In the genomic region with DNA sequence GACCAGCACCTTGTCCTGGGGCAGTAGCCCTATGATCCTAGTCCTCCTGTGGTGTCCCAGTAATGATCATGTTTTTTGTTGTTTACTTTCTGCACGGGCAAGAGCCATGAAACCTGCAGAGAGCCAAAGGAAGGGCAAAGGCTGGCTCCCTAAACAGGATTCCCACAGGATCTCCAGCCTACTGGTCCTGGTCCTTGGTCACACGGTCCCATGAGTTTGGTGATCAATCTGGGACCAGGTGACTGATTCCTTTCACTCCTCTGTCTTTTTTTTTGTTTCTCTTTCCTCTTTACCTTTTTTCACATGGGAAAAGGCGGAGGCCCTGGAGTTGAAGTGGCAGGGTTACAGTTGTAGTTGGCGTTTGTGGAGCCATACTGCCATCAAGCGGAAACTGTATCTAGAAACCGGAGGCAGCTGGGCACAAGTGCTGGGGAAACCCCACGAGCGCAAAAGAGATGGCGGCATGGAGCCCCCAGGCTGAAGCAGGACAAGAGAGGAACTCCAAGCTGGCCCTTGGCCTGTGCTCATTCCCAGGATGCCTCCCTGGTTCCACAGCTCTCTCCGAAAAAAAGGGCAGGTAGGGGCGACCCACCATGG, we compare ENCODE assay signal across 8 cellular contexts. TPM values are rescaled to one million over a fixed set of nuclear protein-coding genes. Genes with fewer than 3 reads are reported as not detected.
DNase-seq lines count a peak whose midpoint lies in the region; TF ChIP-seq lines count a peak whose summit lies in the region.

No MANE protein-coding gene starts in this region.

- H3K27me3 ChIP-seq in kidney epithelial cell (ENCODE audit: control insufficient read depth, insufficient read depth, low read length) (peaks cover 5% of the 10 kb centered on the region), thyroid gland (no peaks in the 10 kb centered on the region)

- no peaks in the 10 kb centered on the region for H3K9me3 ChIP-seq in thyroid gland

- 73 to 80% methylated on average over 7 to 9 of the region's 11 CpGs for WGBS in thyroid gland, 2 donors

- peaks cover 8 to 16% of the 10 kb centered on the region in 2 donors for H3K4me1 ChIP-seq in thyroid gland

- H3K9me3 Mint-ChIP-seq in activated T-cell treated with anti-CD3 and anti-CD28 coated beads, Interleukin-2, amount 50 U/mL, for 24 hours, result no peaks in the 10 kb centered on the region

- intact Hi-C loops in thyroid gland (cut with DNase I), result no loop called here

- no peak for TF ChIP-seq CTCF in kidney epithelial cell (IDR thresholded peaks at IDR 0.05; ENCODE audit: insufficient read depth, low read length, poor library complexity, severe bottlenecking)
- TF ChIP-seq CTCF in thyroid gland (IDR thresholded peaks at IDR 0.05), result peak in 2 of 6 experiments; percentile 57 to 70

- H3K27me3 Mint-ChIP-seq in activated T-cell treated with anti-CD3 and anti-CD28 coated beads, Interleukin-2, amount 50 U/mL, for 24 hours, result no peaks in the 10 kb centered on the region

- H3K27ac ChIP-seq in thyroid gland, result peak overlapping the region in 2 of 3 donors; percentile 75 to 83

- no peak for TF ChIP-seq POLR2A in thyroid gland (IDR thresholded peaks at IDR 0.05)

- peak overlapping the region; percentile 86 for H3K4me3 Mint-ChIP-seq in activated T-cell treated with anti-CD3 and anti-CD28 coated beads, Interleukin-2, amount 50 U/mL, for 24 hours

- H3K4me3 ChIP-seq in kidney epithelial cell (ENCODE audit: low read depth, low read length) (peak overlapping the region; percentile 44), thyroid gland (replicated peaks in 1 of 3) (peak overlapping the region in 1 of 3 donors; percentile 42)

- H3K36me3 Mint-ChIP-seq in activated T-cell treated with anti-CD3 and anti-CD28 coated beads, Interleukin-2, amount 50 U/mL, for 24 hours (ENCODE audit: low read depth), result peaks cover 28% of the 10 kb centered on the region

- H3K4me1 Mint-ChIP-seq in activated T-cell treated with anti-CD3 and anti-CD28 coated beads, Interleukin-2, amount 50 U/mL, for 24 hours (ENCODE audit: low read depth), result peaks cover 61% of the 10 kb centered on the region

- peak overlapping the region; percentile 93 for H3K27ac Mint-ChIP-seq in activated T-cell treated with anti-CD3 and anti-CD28 coated beads, Interleukin-2, amount 50 U/mL, for 24 hours

- no peaks in the 10 kb centered on the region for H3K36me3 ChIP-seq in kidney epithelial cell (ENCODE audit: control insufficient read depth, insufficient read depth, low read length)
- H3K36me3 ChIP-seq in thyroid gland, result no peaks in the 10 kb centered on the region

- DNase-seq in stimulated activated CD4-positive, alpha-beta T cell treated with anti-CD3 and anti-CD28 coated beads, Interleukin-4, amount 100 ng/mL, for 24 hours, result peak; percentile 32
- no peak for DNase-seq in stimulated activated CD4-positive, alpha-beta T cell treated with anti-CD3 and anti-CD28 coated beads, Interleukin-4, amount 100 ng/mL, for 4 hours
- peak; percentile 79 for DNase-seq in activated T-cell treated with anti-CD3 and anti-CD28 coated beads, Interleukin-2, amount 50 U/mL, for 24 hours
- no peak for DNase-seq in kidney epithelial cell (ENCODE audit: low read depth)
- DNase-seq in thyroid gland, result no peak
- DNase-seq in RPMI8226, result no peak
- DNase-seq in NCI-H2107 (lab: John Stamatoyannopoulos, UW), result no peak
- no peak for DNase-seq in HK-2 (ENCODE audit: unreplicated experiment)

RNA-seq across cellular contexts. Expression of gene NBDY, which starts 34.6 kb away (rescaled TPM):
- total RNA-seq in kidney epithelial cell (17.0 and 21.5 TPM in 2 replicates), thyroid gland (10 to 100 TPM; 14.7 to 35.7 (median 17.2) TPM)

Comparison
In these comparisons a context has a peak if more than half of its experiments do, and no peak if none do; other contexts are left out.
1. DNase-seq: peak in stimulated activated CD4-positive, alpha-beta T cell treated with anti-CD3 and anti-CD28 coated beads, Interleukin-4, amount 100 ng/mL, for 24 hours (single experiment) and activated T-cell treated with anti-CD3 and anti-CD28 coated beads, Interleukin-2, amount 50 U/mL, for 24 hours (single experiment); none in stimulated activated CD4-positive, alpha-beta T cell treated with anti-CD3 and anti-CD28 coated beads, Interleukin-4, amount 100 ng/mL, for 4 hours (0 of 2), kidney epithelial cell (single experiment), thyroid gland (0 of 2), RPMI8226 (single experiment), NCI-H2107 (single experiment) and HK-2 (single experiment).